Comparison of ENCODE assay signal across 10 cellular contexts in the genomic region with DNA sequence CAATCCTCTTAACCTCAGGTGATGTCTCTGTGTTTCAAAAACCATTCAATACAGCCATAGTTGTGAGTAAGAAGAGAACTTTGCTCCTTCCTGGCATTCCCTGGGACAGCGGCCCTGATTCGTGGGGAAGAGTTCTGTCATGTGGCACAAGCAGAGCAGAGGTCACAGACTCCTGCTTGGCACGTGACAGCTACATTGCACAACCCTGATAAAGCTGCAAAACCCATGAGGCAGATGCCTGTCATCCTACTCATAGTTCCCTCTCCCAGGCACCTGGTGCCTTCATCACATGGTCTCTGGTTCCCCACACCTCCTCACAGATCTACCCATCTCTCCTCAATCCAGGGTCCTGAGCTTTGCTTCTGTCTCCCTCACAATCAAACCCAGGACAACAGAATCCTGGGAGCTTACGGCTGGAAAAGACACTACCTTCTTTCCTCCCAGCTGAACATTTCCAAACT.
DNase-seq lines count a peak whose midpoint lies in the region; ATAC-seq and TF ChIP-seq lines count a peak whose summit lies in the region.
"Had no signal": no experiment of that assay in that cellular context is flagged by ENCODE, and none has a peak within 500 bp of the region (broad histone marks: within the 10 kb centered on the region; RNA-seq: fewer than 3 reads in every experiment).

No MANE protein-coding gene starts in this region.

- no peak for TF ChIP-seq CTCF in coronary artery (IDR thresholded peaks at IDR 0.05)

- H3K4me3 ChIP-seq in coronary artery = no peak overlapping the region

- DNase-seq in HT-29 (ENCODE audit: low spot score) = peak; percentile 55
- DNase-seq in coronary artery (ENCODE audit: low spot score) = peak; percentile 71
- DNase-seq in kidney tubule cell (ENCODE audit: low spot score) = peak; percentile 88
- DNase-seq in stromal cell of bone marrow (ENCODE audit: low read depth) = peak; percentile 28
- DNase-seq in activated CD4-positive, alpha-beta T cell treated with anti-CD3 and anti-CD28 coated beads, Interleukin-2, amount 50 U/mL, for 1 hour = no peak
- DNase-seq in foreskin melanocyte = no peak
- no peak for DNase-seq in NCI-H1092 treated with DMSO at 0.1 percent for 48 hours (lab: John Stamatoyannopoulos, UW)
- DNase-seq: KBM-7; NK-92 treated with Interleukin-12 subunit alpha and Interleukin-12 subunit beta, amount 100 ng/mL, for 24 hours had no signal

- ATAC-seq in HG02885 (IDR thresholded peaks at IDR 0.05; ENCODE audit: poor library complexity, unreplicated experiment) = no peak

- peak overlapping the region in 1 of 2 donors; percentile 15 for H3K27ac ChIP-seq in coronary artery

Comparison
In these comparisons a context has a peak if more than half of its experiments do, and no peak if none do; other contexts are left out.
1. DNase-seq: peak in HT-29 (single experiment), coronary artery (single experiment), kidney tubule cell (single experiment) and stromal cell of bone marrow (single experiment); none in activated CD4-positive, alpha-beta T cell treated with anti-CD3 and anti-CD28 coated beads, Interleukin-2, amount 50 U/mL, for 1 hour (single experiment), foreskin melanocyte (single experiment) and NCI-H1092 treated with DMSO at 0.1 percent for 48 hours (single experiment).